1 cellular context compared by ENCODE assay signal in genomic region chr12:70049596-70050360, GRCh38.
TF ChIP-seq lines count a peak whose summit lies in the region.

No MANE protein-coding gene starts in this region.

TF ChIP-seq in GM12878, 131 proteins besides CTCF, POLR2A, EP300 and RAD21 (continued from another document):
- TF ChIP-seq KLF5 (IDR thresholded peaks at IDR 0.05; ENCODE audit: partially characterized antibody) (peak; percentile 29), BMI1 (IDR thresholded peaks at IDR 0.05; ENCODE audit: borderline replicate concordance) (peak; percentile 87), IKZF1 (conservative IDR thresholded peaks at IDR 0.05) (peak; percentile 93), NFIC (IDR thresholded peaks at IDR 0.05; ENCODE audit: low read depth, low read length) (peak; percentile 33; the same call in 1 of the 2 replicates), NFXL1 (IDR thresholded peaks at IDR 0.05; ENCODE audit: borderline replicate concordance) (no peak), IKZF2 (IDR thresholded peaks at IDR 0.05) (peak; percentile 89 to 90), SP1 (IDR thresholded peaks at IDR 0.05; ENCODE audit: low read depth, low read length) (peak; percentile 13), ETV6 (conservative IDR thresholded peaks at IDR 0.05 in 1 of 2, IDR thresholded peaks at IDR 0.05 in 1 of 2; ENCODE audit: borderline replicate concordance in 1 of 2, low read depth in 1 of 2) (peak in 1 of 2 experiments; percentile 45; a peak in 1 of 4 replicates), RELB (IDR thresholded peaks at IDR 0.05; ENCODE audit: low read depth) (peak; percentile 63), BCL11A (IDR thresholded peaks at IDR 0.05; ENCODE audit: low read depth, low read length) (peak; percentile 44; the same call in 1 of the 2 replicates), DPF2 (IDR thresholded peaks at IDR 0.05) (peak; percentile 90), GATAD2B (conservative IDR thresholded peaks at IDR 0.05; ENCODE audit: low read depth) (peak; percentile 65; the same call in 1 of the 2 replicates), ATF7 (IDR thresholded peaks at IDR 0.05; ENCODE audit: low read depth) (peak; percentile 85), MTA2 (IDR thresholded peaks at IDR 0.05; ENCODE audit: low read depth) (peak; percentile 94), JUND (IDR thresholded peaks at IDR 0.05; ENCODE audit: low read depth, low read length) (no peak), POU2F2 (IDR thresholded peaks at IDR 0.05; ENCODE audit: borderline replicate concordance, low read depth, low read length) (peak; percentile 48; the same call in 1 of the 3 replicates), TCF12 (IDR thresholded peaks at IDR 0.05; ENCODE audit: low read depth, low read length) (peak; percentile 32; the same call in 1 of the 2 replicates)
- TF ChIP-seq, protein P1, sequence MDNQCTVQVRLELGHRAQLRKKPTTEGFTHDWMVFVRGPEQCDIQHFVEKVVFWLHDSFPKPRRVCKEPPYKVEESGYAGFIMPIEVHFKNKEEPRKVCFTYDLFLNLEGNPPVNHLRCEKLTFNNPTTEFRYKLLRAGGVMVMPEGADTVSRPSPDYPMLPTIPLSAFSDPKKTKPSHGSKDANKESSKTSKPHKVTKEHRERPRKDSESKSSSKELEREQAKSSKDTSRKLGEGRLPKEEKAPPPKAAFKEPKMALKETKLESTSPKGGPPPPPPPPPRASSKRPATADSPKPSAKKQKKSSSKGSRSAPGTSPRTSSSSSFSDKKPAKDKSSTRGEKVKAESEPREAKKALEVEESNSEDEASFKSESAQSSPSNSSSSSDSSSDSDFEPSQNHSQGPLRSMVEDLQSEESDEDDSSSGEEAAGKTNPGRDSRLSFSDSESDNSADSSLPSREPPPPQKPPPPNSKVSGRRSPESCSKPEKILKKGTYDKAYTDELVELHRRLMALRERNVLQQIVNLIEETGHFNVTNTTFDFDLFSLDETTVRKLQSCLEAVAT (IDR thresholded peaks at IDR 0.05) = peak; percentile 63; the same call in 1 of the 2 replicates
- TF ChIP-seq, protein P2, sequence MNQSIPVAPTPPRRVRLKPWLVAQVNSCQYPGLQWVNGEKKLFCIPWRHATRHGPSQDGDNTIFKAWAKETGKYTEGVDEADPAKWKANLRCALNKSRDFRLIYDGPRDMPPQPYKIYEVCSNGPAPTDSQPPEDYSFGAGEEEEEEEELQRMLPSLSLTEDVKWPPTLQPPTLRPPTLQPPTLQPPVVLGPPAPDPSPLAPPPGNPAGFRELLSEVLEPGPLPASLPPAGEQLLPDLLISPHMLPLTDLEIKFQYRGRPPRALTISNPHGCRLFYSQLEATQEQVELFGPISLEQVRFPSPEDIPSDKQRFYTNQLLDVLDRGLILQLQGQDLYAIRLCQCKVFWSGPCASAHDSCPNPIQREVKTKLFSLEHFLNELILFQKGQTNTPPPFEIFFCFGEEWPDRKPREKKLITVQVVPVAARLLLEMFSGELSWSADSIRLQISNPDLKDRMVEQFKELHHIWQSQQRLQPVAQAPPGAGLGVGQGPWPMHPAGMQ (IDR thresholded peaks at IDR 0.05; ENCODE audit: borderline replicate concordance) = no peak
TF ChIP-seq in GM12878: peak in this region for 29.
